Comparison of ENCODE assay signal across 11 cellular contexts in the genomic region with DNA sequence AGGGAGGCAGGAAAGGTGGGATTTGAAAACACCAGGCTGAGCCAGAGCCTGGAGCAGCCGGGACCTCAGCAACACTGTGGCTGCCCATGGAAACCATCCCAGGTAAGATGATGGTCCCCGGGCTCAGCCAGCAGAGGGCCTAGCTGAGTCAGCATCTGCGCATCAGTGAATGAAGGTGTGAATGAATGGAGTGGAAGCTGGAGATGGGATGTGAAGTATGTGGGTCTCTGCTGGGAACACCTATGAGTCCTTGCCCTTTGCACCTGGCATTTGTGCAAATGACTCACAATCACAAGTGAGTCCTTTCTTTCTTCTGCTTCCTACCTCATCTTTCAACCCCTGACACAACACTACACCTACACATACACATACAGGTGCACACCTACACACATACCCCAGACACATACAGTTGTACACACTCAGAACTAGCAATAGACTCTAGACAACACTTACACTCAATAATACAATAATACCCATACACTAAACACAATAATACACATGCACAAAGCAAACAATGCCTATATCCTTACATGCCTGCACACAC.
DNase-seq lines count a peak whose midpoint lies in the region; ATAC-seq and TF ChIP-seq lines count a peak whose summit lies in the region.
"Had no signal": no experiment of that assay in that cellular context is flagged by ENCODE, and none has a peak within 500 bp of the region (broad histone marks: within the 10 kb centered on the region; RNA-seq: fewer than 3 reads in every experiment).

No MANE protein-coding gene starts in this region.

- no peak overlapping the region for H3K4me3 ChIP-seq in cardiac fibroblast (replicated peaks in 1 of 2; ENCODE audit: low read depth in 2 of 2, low read length in 2 of 2)
- H3K4me3 ChIP-seq in naive thymus-derived CD4-positive, alpha-beta T cell (ENCODE audit: low read length) = peak overlapping the region; percentile 16
- H3K4me3 ChIP-seq: thyroid gland had no signal

- no peaks in the 10 kb centered on the region for H3K36me3 ChIP-seq in naive thymus-derived CD4-positive, alpha-beta T cell (ENCODE audit: control insufficient read depth in 2 of 3, insufficient read depth in 3 of 3, low read length in 3 of 3)
- H3K36me3 ChIP-seq: thyroid gland had no signal

- H3K27me3 Mint-ChIP-seq in naive thymus-derived CD4-positive, alpha-beta T cell = peaks cover 0 to 2% (median 0%) of the 10 kb centered on the region in 5 donors

- peaks cover 32 to 64% of the 10 kb centered on the region in 2 donors for H3K4me1 ChIP-seq in naive thymus-derived CD4-positive, alpha-beta T cell (ENCODE audit: control insufficient read depth in 2 of 2, insufficient read depth in 2 of 2, low read length in 2 of 2)

- peak overlapping the region in 1 of 10 donors; percentile 0 for H3K4me3 Mint-ChIP-seq in naive thymus-derived CD4-positive, alpha-beta T cell

- no peak overlapping the region for H3K27ac ChIP-seq in naive thymus-derived CD4-positive, alpha-beta T cell (ENCODE audit: low read depth, low read length)
- H3K27ac ChIP-seq: KMS-11, thyroid gland had no signal

- peaks cover 29 to 55% (median 49%) of the 10 kb centered on the region in 7 donors for H3K4me1 Mint-ChIP-seq in naive thymus-derived CD4-positive, alpha-beta T cell

- in situ Hi-C loops in KBM-7 (cut with MboI; ENCODE audit: low pct_unique_long_range_greater_than_20kb, low sequenced_read_pairs) = no loop called here

- CTCF ChIA-PET in naive thymus-derived CD4-positive, alpha-beta T cell (lab: Charles Lee) = no interaction called here

- peaks cover 0 to 8% (median 3%) of the 10 kb centered on the region in 11 donors for H3K9me3 Mint-ChIP-seq in naive thymus-derived CD4-positive, alpha-beta T cell

- POLR2A ChIA-PET in naive thymus-derived CD4-positive, alpha-beta T cell (lab: Charles Lee) = no interaction called here

- peaks cover 0 to 12% (median 0%) of the 10 kb centered on the region in 5 donors for H3K36me3 Mint-ChIP-seq in naive thymus-derived CD4-positive, alpha-beta T cell

- no peaks in the 10 kb centered on the region for H3K27me3 ChIP-seq in naive thymus-derived CD4-positive, alpha-beta T cell (ENCODE audit: control insufficient read depth in 2 of 2, insufficient read depth in 2 of 2, low read length in 2 of 2)
- H3K27me3 ChIP-seq: thyroid gland had no signal

- intact Hi-C loops in naive thymus-derived CD4-positive, alpha-beta T cell (cut with micrococcal nuclease) = loop anchor here in 1 of 2 donors (5.0 kb wide), 1 partner anchor 131 kb away; a partner anchor contains a TSS

- peak overlapping the region in 3 of 9 donors; percentile 21 to 79 (median 46) for H3K27ac Mint-ChIP-seq in naive thymus-derived CD4-positive, alpha-beta T cell

- TF ChIP-seq CTCF in cardiac fibroblast (IDR thresholded peaks at IDR 0.05; ENCODE audit: low read depth, low read length) = peak; percentile 46

- no peaks in the 10 kb centered on the region for H3K9me3 ChIP-seq in naive thymus-derived CD4-positive, alpha-beta T cell (ENCODE audit: control insufficient read depth in 2 of 3, low read length in 3 of 3)
- H3K9me3 ChIP-seq: thyroid gland had no signal

- DNase-seq in DMS53 treated with DMSO at 0.1 percent for 48 hours (lab: John Stamatoyannopoulos, UW; ENCODE audit: unreplicated experiment) (peak; percentile 22), HuH-7 (ENCODE audit: low spot score) (peak; percentile 54), cardiac fibroblast (ENCODE audit: low read depth in 2 of 2) (no peak), NOMO-1 treated with DMSO at 0.1 percent for 48 hours (lab: John Stamatoyannopoulos, UW; ENCODE audit: unreplicated experiment) (no peak), KBM-7 (no peak), COLO829 (ENCODE audit: low spot score) (no peak)
- no peak for DNase-seq in naive thymus-derived CD4-positive, alpha-beta T cell
- DNase-seq: effector CD8-positive, alpha-beta T cell; thyroid gland had no signal

- ATAC-seq in naive thymus-derived CD4-positive, alpha-beta T cell = peak; percentile 10
- no peak for ATAC-seq in GM19324 (IDR thresholded peaks at IDR 0.05; ENCODE audit: low FRiP score, unreplicated experiment)

Comparison
In these comparisons a context has a peak if more than half of its experiments do, and no peak if none do; other contexts are left out.
1. DNase-seq: peak in DMS53 treated with DMSO at 0.1 percent for 48 hours (single experiment) and HuH-7 (single experiment); none in cardiac fibroblast (0 of 2), naive thymus-derived CD4-positive, alpha-beta T cell (0 of 9), NOMO-1 treated with DMSO at 0.1 percent for 48 hours (single experiment), KBM-7 (single experiment) and COLO829 (single experiment).